In genomic region chr13:60583911-60584753, GRCh38 we compare ENCODE assay signal across 11 cellular contexts.
A peak's percentile ranks its signal among the peaks of the same experiment; 100 is the strongest.
DNase-seq lines count a peak whose midpoint lies in the region; ATAC-seq and TF ChIP-seq lines count a peak whose summit lies in the region.
"Had no signal": no experiment of that assay in that cellular context is flagged by ENCODE, and none has a peak within 500 bp of the region (broad histone marks: within the 10 kb centered on the region; RNA-seq: fewer than 3 reads in every experiment).

No MANE protein-coding gene starts in this region.

- no peaks in the 10 kb centered on the region for H3K27me3 ChIP-seq in testis

- H3K27me3 Mint-ChIP-seq in glutamatergic neuron (ENCODE audit: unreplicated experiment), result peaks cover 2% of the 10 kb centered on the region
- H3K27me3 Mint-ChIP-seq: activated naive CD8-positive, alpha-beta T cell treated with anti-CD3 and anti-CD28 coated beads, Interleukin-2, amount 10 ng/mL, durations not matched to agents 7 days and 5 days; stimulated activated naive CD8-positive, alpha-beta T cell treated with anti-CD3 and anti-CD28 coated beads, Interleukin-15, Interleukin-2, amounts not matched to agents 100 ng/mL and 50 ng/mL, for 24 hours had no signal

- H3K4me3 ChIP-seq in testis, result peak overlapping the region in 1 of 2 donors; percentile 1

- TF ChIP-seq POLR2A in testis (IDR thresholded peaks at IDR 0.05), result no peak

- no peak for ATAC-seq in HG03097 (IDR thresholded peaks at IDR 0.05; ENCODE audit: low FRiP score, unreplicated experiment)
- ATAC-seq in HG03342 (IDR thresholded peaks at IDR 0.05; ENCODE audit: unreplicated experiment), result no peak
- ATAC-seq: CD8-positive, alpha-beta T cell had no signal

- H3K9me3 Mint-ChIP-seq in glutamatergic neuron (ENCODE audit: unreplicated experiment), result no peaks in the 10 kb centered on the region
- H3K9me3 Mint-ChIP-seq: CD8-positive, alpha-beta T cell had no signal

- peak overlapping the region; percentile 21 for H3K4me3 Mint-ChIP-seq in glutamatergic neuron (ENCODE audit: unreplicated experiment)
- H3K4me3 Mint-ChIP-seq: activated naive CD8-positive, alpha-beta T cell treated with anti-CD3 and anti-CD28 coated beads, Interleukin-2, amount 10 ng/mL, durations not matched to agents 7 days and 5 days; CD8-positive, alpha-beta T cell; stimulated activated naive CD8-positive, alpha-beta T cell treated with anti-CD3 and anti-CD28 coated beads, Interleukin-15, Interleukin-2, amounts not matched to agents 100 ng/mL and 50 ng/mL, for 24 hours had no signal

- H3K36me3 Mint-ChIP-seq in glutamatergic neuron (ENCODE audit: unreplicated experiment), result peaks cover 5% of the 10 kb centered on the region
- H3K36me3 Mint-ChIP-seq: activated naive CD8-positive, alpha-beta T cell treated with anti-CD3 and anti-CD28 coated beads, Interleukin-2, amount 10 ng/mL, durations not matched to agents 7 days and 5 days; CD8-positive, alpha-beta T cell had no signal

- H3K4me1 Mint-ChIP-seq in glutamatergic neuron (ENCODE audit: low read depth, unreplicated experiment), result peaks cover 14% of the 10 kb centered on the region
- H3K4me1 Mint-ChIP-seq: activated naive CD8-positive, alpha-beta T cell treated with anti-CD3 and anti-CD28 coated beads, Interleukin-2, amount 10 ng/mL, durations not matched to agents 7 days and 5 days had no signal

- H3K9me3 ChIP-seq in testis, result no peaks in the 10 kb centered on the region

- 60 to 63% methylated on average over 15 of the region's 15 CpGs for WGBS in testis, 2 donors

- no peaks in the 10 kb centered on the region for H3K36me3 ChIP-seq in testis (ENCODE audit: low read depth, missing control alignments)

- intact Hi-C loops in testis (cut with DNase I; ENCODE audit: low total_unique reads), result no loop called here

- no peak overlapping the region for H3K27ac ChIP-seq in testis

- H3K4me1 ChIP-seq in testis, result no peaks in the 10 kb centered on the region

- H3K27ac Mint-ChIP-seq in glutamatergic neuron (ENCODE audit: unreplicated experiment), result peak overlapping the region; percentile 85
- H3K27ac Mint-ChIP-seq: activated naive CD8-positive, alpha-beta T cell treated with anti-CD3 and anti-CD28 coated beads, Interleukin-2, amount 10 ng/mL, durations not matched to agents 7 days and 5 days; CD8-positive, alpha-beta T cell; stimulated activated naive CD8-positive, alpha-beta T cell treated with anti-CD3 and anti-CD28 coated beads, Interleukin-15, Interleukin-2, amounts not matched to agents 100 ng/mL and 50 ng/mL, for 24 hours had no signal

- DNase-seq in activated T-cell treated with anti-CD3 and anti-CD28 coated beads for 48 hours (ENCODE audit: low read depth), result peak; percentile 1
- DNase-seq in activated T-cell treated with anti-CD3 and anti-CD28 coated beads, Interleukin-2, amount 50 U/mL, for 1 hour, result no peak
- DNase-seq in RPMI7951 (ENCODE audit: low read depth), result peak; percentile 94
- no peak for DNase-seq in glutamatergic neuron
- peak; percentile 19 for DNase-seq in testis
- DNase-seq in epidermal melanocyte (ENCODE audit: insufficient read length, low spot score), result no peak
- DNase-seq: activated naive CD8-positive, alpha-beta T cell treated with anti-CD3 and anti-CD28 coated beads, Interleukin-2, amount 10 ng/mL, durations not matched to agents 7 days and 5 days; CD8-positive, alpha-beta T cell had no signal

- no peak for TF ChIP-seq CTCF in glutamatergic neuron (IDR thresholded peaks at IDR 0.05; ENCODE audit: partially characterized antibody, unreplicated experiment)
- no peak for TF ChIP-seq CTCF in testis (IDR thresholded peaks at IDR 0.05)

Comparison
In these comparisons a context has a peak if more than half of its experiments do, and no peak if none do; other contexts are left out.
1. DNase-seq: peak in activated T-cell treated with anti-CD3 and anti-CD28 coated beads for 48 hours (single experiment), RPMI7951 (single experiment) and testis (single experiment); none in activated T-cell treated with anti-CD3 and anti-CD28 coated beads, Interleukin-2, amount 50 U/mL, for 1 hour (single experiment), glutamatergic neuron (single experiment) and epidermal melanocyte (single experiment).